ENCODE assay signal across 8 cellular contexts in genomic region chr15:90530250-90531051, GRCh38. TPM values are rescaled to one million over a fixed set of nuclear protein-coding genes. Genes with fewer than 3 reads are reported as not detected.
DNase-seq lines count a peak whose midpoint lies in the region; TF ChIP-seq lines count a peak whose summit lies in the region.

No MANE protein-coding gene starts in this region.

- peaks cover 24% of the 10 kb centered on the region for H3K4me1 ChIP-seq in HAP-1

- no peaks in the 10 kb centered on the region for H3K36me3 ChIP-seq in HAP-1 (replicated peaks)

- H3K9me3 ChIP-seq in HAP-1: no peaks in the 10 kb centered on the region

- TF ChIP-seq CTCF in GM12865 (IDR thresholded peaks at IDR 0.05; ENCODE audit: insufficient read depth, low read depth, low read length, missing control alignments): no peak

- in situ Hi-C loops in HAP-1 (cut with MboI; ENCODE audit: low sequenced_read_pairs): no loop called here

- H3K27me3 ChIP-seq in HAP-1 (ENCODE audit: low read depth): no peaks in the 10 kb centered on the region

- H3K4me3 ChIP-seq in GM12865 (ENCODE audit: low read depth, low read length): peak overlapping the region; percentile 81
- peak overlapping the region; percentile 67 for H3K4me3 ChIP-seq in HAP-1

- DNase-seq in GM12865 (ENCODE audit: low read depth) (peak; percentile 66), HAP-1 (ENCODE audit: low spot score in 2 of 2) (peak; percentile 11 to 45), LoVo (ENCODE audit: low spot score) (peak; percentile 31), lung microvascular endothelial cell (ENCODE audit: low read depth in 2 of 2) (peak; percentile 54 to 57), inferior parietal cortex (ENCODE audit: extremely low spot score) (no peak)
- peak; percentile 52 to 57 for DNase-seq in activated CD4-positive, alpha-beta T cell treated with anti-CD3 and anti-CD28 coated beads, Interleukin-2, amount 50 U/mL, for 48 hours
- peak; percentile 1 for DNase-seq in effector CD8-positive, alpha-beta T cell (lab: John Stamatoyannopoulos, UW)
- peak; percentile 29 to 40 for DNase-seq in stimulated activated CD8-positive, alpha-beta memory T cell treated with anti-CD3 and anti-CD28 coated beads, Interleukin-2, amount 100 ng/mL, for 48 hours (ENCODE audit: low read depth in 2 of 2)

RNA-seq across cellular contexts. Expression of gene CRTC3, which starts 0.7 kb away (rescaled TPM):
- total RNA-seq in lung microvascular endothelial cell: 6.1 and 8.7 TPM in 2 replicates
